1 cellular context compared by ENCODE assay signal in the genomic region with DNA sequence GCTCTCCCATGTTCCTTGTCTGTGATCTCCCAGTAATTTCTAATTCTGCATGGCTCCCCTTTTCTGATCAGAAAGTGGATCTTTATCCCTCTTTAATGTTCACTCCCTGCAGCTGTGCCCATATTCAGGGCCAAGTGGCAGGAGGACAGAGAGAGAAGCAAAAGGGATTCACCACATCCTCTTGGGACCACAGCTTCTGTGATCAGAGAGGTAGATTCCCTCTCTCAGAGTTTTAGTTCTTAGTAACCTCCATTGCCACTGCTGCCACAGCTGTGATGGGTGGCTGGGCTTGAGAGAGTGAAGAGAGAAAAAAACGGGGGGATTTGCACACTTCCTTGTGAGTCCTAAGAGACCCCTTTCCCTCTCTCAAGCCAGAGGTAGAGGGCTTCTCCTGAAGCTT.
TF ChIP-seq lines count a peak whose summit lies in the region.

No MANE protein-coding gene starts in this region.

TF ChIP-seq in GM12878, 131 proteins besides CTCF, POLR2A, EP300 and RAD21 (continued from another document):
- TF ChIP-seq LARP7 (IDR thresholded peaks at IDR 0.05), result no peak
- TF ChIP-seq GABPA (IDR thresholded peaks at IDR 0.05; ENCODE audit: low read depth), result no peak
- TF ChIP-seq, protein P1, sequence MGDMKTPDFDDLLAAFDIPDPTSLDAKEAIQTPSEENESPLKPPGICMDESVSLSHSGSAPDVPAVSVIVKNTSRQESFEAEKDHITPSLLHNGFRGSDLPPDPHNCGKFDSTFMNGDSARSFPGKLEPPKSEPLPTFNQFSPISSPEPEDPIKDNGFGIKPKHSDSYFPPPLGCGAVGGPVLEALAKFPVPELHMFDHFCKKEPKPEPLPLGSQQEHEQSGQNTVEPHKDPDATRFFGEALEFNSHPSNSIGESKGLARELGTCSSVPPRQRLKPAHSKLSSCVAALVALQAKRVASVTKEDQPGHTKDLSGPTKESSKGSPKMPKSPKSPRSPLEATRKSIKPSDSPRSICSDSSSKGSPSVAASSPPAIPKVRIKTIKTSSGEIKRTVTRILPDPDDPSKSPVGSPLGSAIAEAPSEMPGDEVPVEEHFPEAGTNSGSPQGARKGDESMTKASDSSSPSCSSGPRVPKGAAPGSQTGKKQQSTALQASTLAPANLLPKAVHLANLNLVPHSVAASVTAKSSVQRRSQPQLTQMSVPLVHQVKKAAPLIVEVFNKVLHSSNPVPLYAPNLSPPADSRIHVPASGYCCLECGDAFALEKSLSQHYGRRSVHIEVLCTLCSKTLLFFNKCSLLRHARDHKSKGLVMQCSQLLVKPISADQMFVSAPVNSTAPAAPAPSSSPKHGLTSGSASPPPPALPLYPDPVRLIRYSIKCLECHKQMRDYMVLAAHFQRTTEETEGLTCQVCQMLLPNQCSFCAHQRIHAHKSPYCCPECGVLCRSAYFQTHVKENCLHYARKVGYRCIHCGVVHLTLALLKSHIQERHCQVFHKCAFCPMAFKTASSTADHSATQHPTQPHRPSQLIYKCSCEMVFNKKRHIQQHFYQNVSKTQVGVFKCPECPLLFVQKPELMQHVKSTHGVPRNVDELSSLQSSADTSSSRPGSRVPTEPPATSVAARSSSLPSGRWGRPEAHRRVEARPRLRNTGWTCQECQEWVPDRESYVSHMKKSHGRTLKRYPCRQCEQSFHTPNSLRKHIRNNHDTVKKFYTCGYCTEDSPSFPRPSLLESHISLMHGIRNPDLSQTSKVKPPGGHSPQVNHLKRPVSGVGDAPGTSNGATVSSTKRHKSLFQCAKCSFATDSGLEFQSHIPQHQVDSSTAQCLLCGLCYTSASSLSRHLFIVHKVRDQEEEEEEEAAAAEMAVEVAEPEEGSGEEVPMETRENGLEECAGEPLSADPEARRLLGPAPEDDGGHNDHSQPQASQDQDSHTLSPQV (IDR thresholded peaks at IDR 0.05), result no peak
- peak; percentile 59 for TF ChIP-seq MEF2B (IDR thresholded peaks at IDR 0.05; ENCODE audit: partially characterized antibody, poor library complexity, severe bottlenecking)
